Comparison of ENCODE assay signal across 19 cellular contexts in the genomic region with DNA sequence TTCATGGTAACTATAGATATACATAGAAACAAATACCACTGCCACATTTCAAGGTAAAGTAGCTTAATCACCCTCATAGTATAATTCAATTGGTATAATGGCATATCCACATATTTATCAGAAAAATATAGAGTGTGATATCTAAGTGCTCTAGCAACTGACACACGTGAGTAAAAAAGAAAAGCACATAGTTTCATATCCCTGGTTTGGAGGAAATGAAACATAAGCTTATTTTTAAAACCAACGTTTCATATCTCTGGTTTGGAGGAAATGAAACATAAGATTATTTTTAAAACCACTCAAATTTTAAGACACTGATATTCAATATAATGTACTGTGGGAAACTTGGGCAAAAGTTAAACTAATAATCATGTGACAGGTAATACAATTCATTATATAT. TPM values are rescaled to one million over a fixed set of nuclear protein-coding genes. Genes with fewer than 3 reads are reported as not detected.
DNase-seq lines count a peak whose midpoint lies in the region; ATAC-seq and TF ChIP-seq lines count a peak whose summit lies in the region.
"Had no signal": no experiment of that assay in that cellular context is flagged by ENCODE, and none has a peak within 500 bp of the region (broad histone marks: within the 10 kb centered on the region; RNA-seq: fewer than 3 reads in every experiment).

No MANE protein-coding gene starts in this region.

- H3K4me3 ChIP-seq in Caco-2 (ENCODE audit: low read depth, low read length), result no peak overlapping the region
- H3K4me3 ChIP-seq: adrenal gland, thoracic aorta had no signal

- H3K4me3 Mint-ChIP-seq in naive B cell, result peak overlapping the region; percentile 32 to 86 (median 64)
- H3K4me3 Mint-ChIP-seq in Caco-2 (ENCODE audit: unreplicated experiment), result no peak overlapping the region
- H3K4me3 Mint-ChIP-seq in progenitor cell of endocrine pancreas (ENCODE audit: low read depth), result no peak overlapping the region
- H3K4me3 Mint-ChIP-seq: activated CD8-positive, alpha-beta T cell treated with anti-CD3 and anti-CD28 coated beads, Interleukin-2, amount 10 ng/mL, durations not matched to agents 7 days and 5 days; central memory CD8-positive, alpha-beta T cell had no signal

- no TSS peak for BruUV-seq in Caco-2 (replicated peaks; lab: Mats Ljungman, UMichigan)

- no peaks in the 10 kb centered on the region for H3K9me3 ChIP-seq in Caco-2
- H3K9me3 ChIP-seq: adrenal gland, thoracic aorta had no signal

- H3K4me1 Mint-ChIP-seq in naive B cell (peaks cover 26 to 40% (median 36%) of the 10 kb centered on the region in 3 donors), Caco-2 (ENCODE audit: low read depth, unreplicated experiment) (no peaks in the 10 kb centered on the region), progenitor cell of endocrine pancreas (ENCODE audit: low read depth) (no peaks in the 10 kb centered on the region)
- H3K4me1 Mint-ChIP-seq: central memory CD8-positive, alpha-beta T cell had no signal

- TF ChIP-seq CTCF in Caco-2 (IDR thresholded peaks at IDR 0.05; ENCODE audit: insufficient read depth in 1 of 2, low read depth in 1 of 2, low read length in 1 of 2, severe bottlenecking in 1 of 2, unreplicated experiment in 1 of 2) (no peak), progenitor cell of endocrine pancreas (IDR thresholded peaks at IDR 0.05; ENCODE audit: unreplicated experiment) (no peak)

- peaks cover 0 to 16% (median 4%) of the 10 kb centered on the region in 7 donors for H3K9me3 Mint-ChIP-seq in naive B cell
- no peaks in the 10 kb centered on the region for H3K9me3 Mint-ChIP-seq in Caco-2 (ENCODE audit: unreplicated experiment)
- peaks cover 3% of the 10 kb centered on the region for H3K9me3 Mint-ChIP-seq in progenitor cell of endocrine pancreas (ENCODE audit: low read depth)
- H3K9me3 Mint-ChIP-seq: central memory CD8-positive, alpha-beta T cell had no signal

- H3K36me3 Mint-ChIP-seq in naive B cell (no peaks in the 10 kb centered on the region), Caco-2 (ENCODE audit: insufficient read depth, unreplicated experiment) (no peaks in the 10 kb centered on the region), progenitor cell of endocrine pancreas (ENCODE audit: insufficient read depth) (no peaks in the 10 kb centered on the region)

- CTCF ChIA-PET in Caco-2 (lab: Charles Lee), result no interaction called here

- H3K36me3 ChIP-seq in Caco-2 (ENCODE audit: control insufficient read depth, insufficient read depth, low read length), result no peaks in the 10 kb centered on the region
- H3K36me3 ChIP-seq: adrenal gland, thoracic aorta had no signal

- intact Hi-C loops in Caco-2 (cut with micrococcal nuclease; ENCODE audit: unreplicated experiment), result no loop called here

- H3K27me3 Mint-ChIP-seq in naive B cell (no peaks in the 10 kb centered on the region), Caco-2 (ENCODE audit: insufficient read depth, unreplicated experiment) (no peaks in the 10 kb centered on the region), progenitor cell of endocrine pancreas (no peaks in the 10 kb centered on the region)

- no peaks in the 10 kb centered on the region; the same call in 1 of the 2 replicates for H3K27me3 ChIP-seq in Caco-2 (replicated peaks; ENCODE audit: control insufficient read depth, insufficient read depth, low read length)
- H3K27me3 ChIP-seq: adrenal gland had no signal

- DNase-seq in naive B cell (peak; percentile 36), SHP77 treated with DMSO at 0.1 percent for 48 hours (lab: John Stamatoyannopoulos, UW) (no peak), Caco-2 (no peak), progenitor cell of endocrine pancreas (ENCODE audit: low spot score, unreplicated experiment) (no peak)
- DNase-seq: activated CD8-positive, alpha-beta T cell treated with anti-CD3 and anti-CD28 coated beads, Interleukin-2, amount 10 ng/mL, durations not matched to agents 7 days and 5 days; adrenal gland; DND-41; KG1; NCI-H1694 treated with DMSO at 0.1 percent for 48 hours; stimulated activated CD8-positive, alpha-beta memory T cell treated with anti-CD3 and anti-CD28 coated beads, Interleukin-4, amount 100 ng/mL, for 48 hours had no signal

- no peaks in the 10 kb centered on the region for H3K4me1 ChIP-seq in Caco-2
- H3K4me1 ChIP-seq: adrenal gland had no signal

- H3K27ac Mint-ChIP-seq in naive B cell (peak overlapping the region in 2 of 6 donors; percentile 58 to 75), Caco-2 (ENCODE audit: unreplicated experiment) (no peak overlapping the region), progenitor cell of endocrine pancreas (no peak overlapping the region)
- H3K27ac Mint-ChIP-seq: activated CD8-positive, alpha-beta T cell treated with anti-CD3 and anti-CD28 coated beads, Interleukin-2, amount 10 ng/mL, durations not matched to agents 7 days and 5 days had no signal

- ATAC-seq in GM18519 (IDR thresholded peaks at IDR 0.05; ENCODE audit: low FRiP score, unreplicated experiment) (peak; percentile 91), GM21723 (IDR thresholded peaks at IDR 0.05; ENCODE audit: unreplicated experiment) (peak; percentile 90), HG03565 (IDR thresholded peaks at IDR 0.05; ENCODE audit: unreplicated experiment) (peak; percentile 85), naive B cell (ENCODE audit: low read depth in 2 of 2) (peak; percentile 90 to 99)
- ATAC-seq: activated CD8-positive, alpha-beta T cell treated with anti-CD3 and anti-CD28 coated beads, Interleukin-2, amount 10 ng/mL, durations not matched to agents 7 days and 5 days; left lobe of liver had no signal

- POLR2A ChIA-PET in Caco-2 (lab: Charles Lee), result no interaction called here

RNA-seq across cellular contexts. Expression of gene OR6C70, which starts 2.1 kb away (rescaled TPM):
- polyA plus RNA-seq in naive B cell (ENCODE audit: low read depth in 6 of 6), result not detected
- not detected in 2 replicates for total RNA-seq in Caco-2 (2022)
- not detected in 2 replicates for total RNA-seq in progenitor cell of endocrine pancreas
- total RNA-seq: activated CD8-positive, alpha-beta T cell treated with anti-CD3 and anti-CD28 coated beads, Interleukin-2, amount 10 ng/mL, durations not matched to agents 7 days and 5 days; adrenal gland; H1; left lobe of liver; NCI-H460; osteoblast; thoracic aorta had no signal
- polyA plus RNA-seq: adrenal gland, H1 had no signal

RNA-seq across cellular contexts. Expression of gene OR6C2, which starts 24.0 kb away (rescaled TPM):
- polyA plus RNA-seq in naive B cell (ENCODE audit: low read depth in 6 of 6), result not detected
- total RNA-seq in Caco-2 (2022) (not detected in 2 replicates), progenitor cell of endocrine pancreas (not detected in 2 replicates)
- total RNA-seq: activated CD8-positive, alpha-beta T cell treated with anti-CD3 and anti-CD28 coated beads, Interleukin-2, amount 10 ng/mL, durations not matched to agents 7 days and 5 days; adrenal gland; H1; left lobe of liver; NCI-H460; osteoblast; thoracic aorta had no signal
- polyA plus RNA-seq: adrenal gland, H1 had no signal

RNA-seq across cellular contexts. Expression of gene OR6C68, which starts 24.3 kb away (rescaled TPM):
- not detected for polyA plus RNA-seq in naive B cell (ENCODE audit: low read depth in 6 of 6)
- total RNA-seq in Caco-2 (2022), result not detected in 2 replicates
- not detected in 2 replicates for total RNA-seq in progenitor cell of endocrine pancreas
- total RNA-seq: activated CD8-positive, alpha-beta T cell treated with anti-CD3 and anti-CD28 coated beads, Interleukin-2, amount 10 ng/mL, durations not matched to agents 7 days and 5 days; adrenal gland; H1; left lobe of liver; NCI-H460; osteoblast; thoracic aorta had no signal
- polyA plus RNA-seq: adrenal gland, H1 had no signal

RNA-seq across cellular contexts. Expression of gene OR6C76, which starts 41.8 kb away (rescaled TPM):
- polyA plus RNA-seq in naive B cell (ENCODE audit: low read depth in 6 of 6), result not detected
- total RNA-seq in Caco-2 (2022), result not detected in 2 replicates
- total RNA-seq in progenitor cell of endocrine pancreas, result not detected in 2 replicates
- total RNA-seq: activated CD8-positive, alpha-beta T cell treated with anti-CD3 and anti-CD28 coated beads, Interleukin-2, amount 10 ng/mL, durations not matched to agents 7 days and 5 days; adrenal gland; H1; left lobe of liver; NCI-H460; osteoblast; thoracic aorta had no signal
- polyA plus RNA-seq: adrenal gland, H1 had no signal

Comparison
In these comparisons a context has a peak if more than half of its experiments do, and no peak if none do; other contexts are left out.
1. H3K4me3 Mint-ChIP-seq: peak in naive B cell (8 of 8); none in Caco-2 (single experiment) and progenitor cell of endocrine pancreas (single experiment).
2. Peak in every context shown above with its lines, with median percentiles within 50 percentile points of each other: ATAC-seq.